21 cellular contexts compared by ENCODE assay signal in genomic region chr17:14116263-14117024, GRCh38. TPM values are rescaled to one million over a fixed set of nuclear protein-coding genes. Genes with fewer than 3 reads are reported as not detected.
A peak's percentile ranks its signal among the peaks of the same experiment; 100 is the strongest.
DNase-seq lines count a peak whose midpoint lies in the region; ATAC-seq and TF ChIP-seq lines count a peak whose summit lies in the region.
"Had no signal": no experiment of that assay in that cellular context is flagged by ENCODE, and none has a peak within 500 bp of the region (broad histone marks: within the 10 kb centered on the region; RNA-seq: fewer than 3 reads in every experiment).

No MANE protein-coding gene starts in this region.

- no peak for TF ChIP-seq CTCF in WTC11 (IDR thresholded peaks at IDR 0.05)

- CTCF ChIA-PET in activated CD4-positive, alpha-beta T cell treated with anti-CD3 and anti-CD28 coated beads for 36 hours (lab: Charles Lee): interaction anchor here (0.8 kb wide), 1 partner anchor 186 kb away, joined by 3 read pairs; no protein-coding TSS in a partner anchor
- CTCF ChIA-PET in WTC11 (lab: Charles Lee): no interaction called here
- CTCF ChIA-PET in naive thymus-derived CD4-positive, alpha-beta T cell (lab: Charles Lee): interaction anchor here (0.7 kb wide), 1 partner anchor 235 kb away, joined by 3 read pairs; no protein-coding TSS in a partner anchor

- peak; percentile 25 for ATAC-seq in activated CD4-positive, alpha-beta T cell treated with anti-CD3 and anti-CD28 coated beads for 36 hours
- ATAC-seq in CD4-positive, CD25-positive, alpha-beta regulatory T cell (ENCODE audit: low read depth in 2 of 2): no peak
- ATAC-seq in WTC11 (no peak), GM21786 (IDR thresholded peaks at IDR 0.05; ENCODE audit: unreplicated experiment) (no peak), HG02763 (IDR thresholded peaks at IDR 0.05; ENCODE audit: unreplicated experiment) (no peak)
- ATAC-seq in naive thymus-derived CD4-positive, alpha-beta T cell: no peak

- H3K36me3 Mint-ChIP-seq in activated CD4-positive, alpha-beta T cell treated with anti-CD3 and anti-CD28 coated beads for 36 hours (ENCODE audit: low read depth): peaks cover 31% of the 10 kb centered on the region
- H3K36me3 Mint-ChIP-seq in CD4-positive, CD25-positive, alpha-beta regulatory T cell: peaks cover 10% of the 10 kb centered on the region
- peaks cover 2% of the 10 kb centered on the region; the same call in 1 of the 2 replicates for H3K36me3 Mint-ChIP-seq in WTC11
- H3K36me3 Mint-ChIP-seq in naive thymus-derived CD4-positive, alpha-beta T cell: peaks cover 0 to 43% (median 18%) of the 10 kb centered on the region in 5 donors

- peaks cover 75% of the 10 kb centered on the region for H3K4me1 Mint-ChIP-seq in activated CD4-positive, alpha-beta T cell treated with anti-CD3 and anti-CD28 coated beads for 36 hours
- peaks cover 68 to 92% (median 79%) of the 10 kb centered on the region in 4 donors for H3K4me1 Mint-ChIP-seq in CD4-positive, CD25-positive, alpha-beta regulatory T cell
- peaks cover 16% of the 10 kb centered on the region for H3K4me1 Mint-ChIP-seq in WTC11
- H3K4me1 Mint-ChIP-seq in naive thymus-derived CD4-positive, alpha-beta T cell: peaks cover 32 to 83% (median 68%) of the 10 kb centered on the region in 7 donors

- H3K36me3 ChIP-seq in CD4-positive, CD25-positive, alpha-beta regulatory T cell (ENCODE audit: control insufficient read depth, insufficient read depth, low read length): no peaks in the 10 kb centered on the region
- no peaks in the 10 kb centered on the region for H3K36me3 ChIP-seq in naive thymus-derived CD4-positive, alpha-beta T cell (ENCODE audit: control insufficient read depth in 2 of 3, insufficient read depth in 3 of 3, low read length in 3 of 3)

- H3K27ac ChIP-seq in CD4-positive, CD25-positive, alpha-beta regulatory T cell (ENCODE audit: insufficient read depth, low read length, poor library complexity, severe bottlenecking): no peak overlapping the region
- no peak overlapping the region for H3K27ac ChIP-seq in naive thymus-derived CD4-positive, alpha-beta T cell (ENCODE audit: low read depth, low read length)
- H3K27ac ChIP-seq: BLaER1 treated with 17β-estradiol and CSF1 and Interleukin-3, amounts not matched to agents 10 nM and 100 nM had no signal

- POLR2A ChIA-PET in activated CD4-positive, alpha-beta T cell treated with anti-CD3 and anti-CD28 coated beads for 36 hours (lab: Charles Lee): interaction anchor here (0.6 kb wide), 1 partner anchor 75 kb away, joined by 3 read pairs; no protein-coding TSS in a partner anchor
- POLR2A ChIA-PET in WTC11 (lab: Charles Lee): no interaction called here
- POLR2A ChIA-PET in naive thymus-derived CD4-positive, alpha-beta T cell (lab: Charles Lee): no interaction called here

- no peak overlapping the region for H3K4me3 Mint-ChIP-seq in activated CD4-positive, alpha-beta T cell treated with anti-CD3 and anti-CD28 coated beads for 36 hours
- H3K4me3 Mint-ChIP-seq in CD4-positive, CD25-positive, alpha-beta regulatory T cell: peak overlapping the region in 2 of 4 donors; percentile 66 to 79
- no peak overlapping the region for H3K4me3 Mint-ChIP-seq in WTC11
- H3K4me3 Mint-ChIP-seq in naive thymus-derived CD4-positive, alpha-beta T cell: peak overlapping the region in 1 of 10 donors; percentile 55

- H3K9me3 Mint-ChIP-seq in activated CD4-positive, alpha-beta T cell treated with anti-CD3 and anti-CD28 coated beads for 36 hours (ENCODE audit: low read depth): peaks cover 15% of the 10 kb centered on the region
- peaks cover 0 to 9% (median 0%) of the 10 kb centered on the region in 7 donors for H3K9me3 Mint-ChIP-seq in CD4-positive, CD25-positive, alpha-beta regulatory T cell
- peaks cover 6% of the 10 kb centered on the region for H3K9me3 Mint-ChIP-seq in WTC11
- H3K9me3 Mint-ChIP-seq in naive thymus-derived CD4-positive, alpha-beta T cell: peaks cover 0 to 14% (median 0%) of the 10 kb centered on the region in 11 donors

- peaks cover 51% of the 10 kb centered on the region for H3K4me1 ChIP-seq in CD4-positive, CD25-positive, alpha-beta regulatory T cell (ENCODE audit: control insufficient read depth, insufficient read depth, low read length, poor library complexity, severe bottlenecking)
- H3K4me1 ChIP-seq in naive thymus-derived CD4-positive, alpha-beta T cell (ENCODE audit: control insufficient read depth in 2 of 2, insufficient read depth in 2 of 2, low read length in 2 of 2): no peaks in the 10 kb centered on the region

- no peaks in the 10 kb centered on the region for H3K27me3 Mint-ChIP-seq in activated CD4-positive, alpha-beta T cell treated with anti-CD3 and anti-CD28 coated beads for 36 hours
- no peaks in the 10 kb centered on the region for H3K27me3 Mint-ChIP-seq in CD4-positive, CD25-positive, alpha-beta regulatory T cell
- H3K27me3 Mint-ChIP-seq in WTC11 (ENCODE audit: low read depth): no peaks in the 10 kb centered on the region
- no peaks in the 10 kb centered on the region for H3K27me3 Mint-ChIP-seq in naive thymus-derived CD4-positive, alpha-beta T cell
- H3K27me3 Mint-ChIP-seq: IgD-negative memory B cell had no signal

- H3K27ac Mint-ChIP-seq in activated CD4-positive, alpha-beta T cell treated with anti-CD3 and anti-CD28 coated beads for 36 hours: peak overlapping the region; percentile 32
- H3K27ac Mint-ChIP-seq in CD4-positive, CD25-positive, alpha-beta regulatory T cell: peak overlapping the region; percentile 40 to 90 (median 48)
- H3K27ac Mint-ChIP-seq in WTC11: peak overlapping the region; percentile 1; the same call in 1 of the 2 replicates
- H3K27ac Mint-ChIP-seq in naive thymus-derived CD4-positive, alpha-beta T cell: peak overlapping the region in 7 of 9 donors; percentile 4 to 81 (median 43)
- H3K27ac Mint-ChIP-seq: IgD-negative memory B cell had no signal

- no peaks in the 10 kb centered on the region for H3K27me3 ChIP-seq in CD4-positive, CD25-positive, alpha-beta regulatory T cell (ENCODE audit: control insufficient read depth, insufficient read depth, low read length)
- H3K27me3 ChIP-seq in naive thymus-derived CD4-positive, alpha-beta T cell (ENCODE audit: control insufficient read depth in 2 of 2, insufficient read depth in 2 of 2, low read length in 2 of 2): no peaks in the 10 kb centered on the region
- H3K27me3 ChIP-seq: BLaER1 treated with 17β-estradiol and CSF1 and Interleukin-3, amounts not matched to agents 10 nM and 100 nM had no signal

- intact Hi-C loops in activated CD4-positive, alpha-beta T cell treated with anti-CD3 and anti-CD28 coated beads for 36 hours (cut with DNase I, micrococcal nuclease): loop anchor here (5.0 to 10.0 kb wide), 3 partner anchors 81 to 308 kb away; partner anchors contain the start of gene HS3ST3B1 (in 1 of the 2)
- intact Hi-C loops in naive thymus-derived CD4-positive, alpha-beta T cell (cut with micrococcal nuclease): loop anchor here in 1 of 2 donors (5.0 kb wide), 1 partner anchor 154 kb away; no protein-coding TSS in a partner anchor

- no peak overlapping the region for H3K4me3 ChIP-seq in CD4-positive, CD25-positive, alpha-beta regulatory T cell (ENCODE audit: low read depth, low read length)
- no peak overlapping the region for H3K4me3 ChIP-seq in naive thymus-derived CD4-positive, alpha-beta T cell (ENCODE audit: low read length)
- H3K4me3 ChIP-seq: BLaER1 treated with 17β-estradiol and CSF1 and Interleukin-3, amounts not matched to agents 10 nM and 100 nM had no signal

- no peaks in the 10 kb centered on the region for H3K9me3 ChIP-seq in CD4-positive, CD25-positive, alpha-beta regulatory T cell (ENCODE audit: control insufficient read depth in 2 of 2, low read length in 2 of 2)
- H3K9me3 ChIP-seq in naive thymus-derived CD4-positive, alpha-beta T cell (ENCODE audit: control insufficient read depth in 2 of 3, low read length in 3 of 3): no peaks in the 10 kb centered on the region

- DNase-seq in activated CD4-positive, alpha-beta T cell treated with anti-CD3 and anti-CD28 coated beads for 36 hours: no peak
- DNase-seq in activated CD4-positive, alpha-beta T cell treated with anti-CD3 and anti-CD28 coated beads, Interleukin-2, amount 50 U/mL, for 48 hours: no peak
- no peak for DNase-seq in CD4-positive, CD25-positive, alpha-beta regulatory T cell
- DNase-seq in WTC11 (ENCODE audit: low spot score) (no peak), DMS153 treated with DMSO at 0.1 percent for 48 hours (lab: John Stamatoyannopoulos, UW; ENCODE audit: unreplicated experiment) (no peak)
- no peak for DNase-seq in naive thymus-derived CD4-positive, alpha-beta T cell
- DNase-seq: COR-L47, DMS153, EL, Kasumi-1, MM.1S, NCI-H1105, NCI-H1694, NCI-H2107, NCI-H2227 treated with DMSO at 0.1 percent for 48 hours, NCI-H526, Right ventricle myocardium superior had no signal

TF ChIP-seq in WTC11, 78 proteins besides CTCF, POLR2A, EP300 and RAD21 (continues in another document):
- TF ChIP-seq ATF3 (CRISPR knock-in tag; conservative IDR thresholded peaks at IDR 0.05) (no peak), MLX (CRISPR knock-in tag; IDR thresholded peaks at IDR 0.05) (no peak), FOXK1 (CRISPR knock-in tag; IDR thresholded peaks at IDR 0.05) (no peak), JUN (CRISPR knock-in tag; IDR thresholded peaks at IDR 0.05) (no peak), PREB (CRISPR knock-in tag; IDR thresholded peaks at IDR 0.05; ENCODE audit: borderline replicate concordance) (no peak)

RNA-seq across cellular contexts. Expression of gene COX10, which starts 47.1 kb away (rescaled TPM):
- 10 to 100 TPM; 22.0 to 32.5 TPM for total RNA-seq in activated CD4-positive, alpha-beta T cell treated with anti-CD3 and anti-CD28 coated beads for 36 hours
- total RNA-seq in CD4-positive, CD25-positive, alpha-beta regulatory T cell: 21.6 TPM
- 10 to 100 TPM; 26.2 to 32.5 (median 28.3) TPM for polyA plus RNA-seq in CD4-positive, CD25-positive, alpha-beta regulatory T cell
- 16.7 to 22.0 TPM (median 16.9 TPM) in 3 replicates for total RNA-seq in WTC11 (2021)
- total RNA-seq in naive thymus-derived CD4-positive, alpha-beta T cell: 10 to 100 TPM; 16.2 to 30.6 (median 19.3) TPM
- 10 to 100 TPM; 20.2 to 24.9 TPM for polyA plus RNA-seq in naive thymus-derived CD4-positive, alpha-beta T cell
